In the genomic region with DNA sequence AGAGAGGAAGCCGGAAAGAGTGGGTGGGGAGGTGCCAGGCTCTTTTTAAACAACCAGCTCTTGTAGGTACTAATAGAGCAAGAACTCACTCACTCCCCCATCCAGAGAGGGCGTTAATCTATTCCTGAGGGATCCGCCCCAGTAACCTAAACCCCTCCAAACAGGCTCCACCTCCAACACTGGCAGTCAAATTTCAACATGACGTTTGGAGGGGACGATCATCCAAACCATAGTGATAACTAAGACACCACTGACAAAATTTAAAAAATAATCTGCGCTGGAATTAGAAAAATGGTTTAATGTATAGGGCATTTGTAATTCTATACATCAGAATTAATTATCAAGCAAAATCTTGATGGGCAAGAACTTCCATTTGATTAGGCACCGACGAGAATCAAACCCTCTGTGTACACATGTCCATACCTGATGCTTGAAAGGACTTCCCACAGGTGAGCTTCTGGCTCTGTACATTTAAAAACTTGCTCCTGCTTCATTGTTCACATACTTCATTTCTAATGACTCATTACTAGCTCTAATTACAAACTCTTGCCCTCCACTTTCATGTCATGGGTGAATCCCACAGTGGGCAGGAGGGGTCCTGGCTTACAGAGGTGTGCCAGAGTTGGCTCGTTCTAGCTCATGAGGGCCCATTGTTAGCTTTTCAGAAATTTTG, we compare ENCODE assay signal across 28 cellular contexts.
"Had no signal": no experiment of that assay in that cellular context is flagged by ENCODE, and none has a peak within 500 bp of the region (broad histone marks: within the 10 kb centered on the region; RNA-seq: fewer than 3 reads in every experiment).

No MANE protein-coding gene starts in this region.

- H3K36me3 ChIP-seq: brain microvascular endothelial cell, gastrocnemius medialis, left lung, lower lobe of right lung, neural progenitor cell, stomach had no signal

- H3K27me3 Mint-ChIP-seq: activated B cell treated with CpG ODN at 0.5 μM for 24 hours; activated CD8-positive, alpha-beta T cell treated with anti-CD3 and anti-CD28 coated beads for 36 hours had no signal

- H3K27ac Mint-ChIP-seq: activated CD8-positive, alpha-beta T cell treated with anti-CD3 and anti-CD28 coated beads for 36 hours; activated T-helper 2 cell treated with anti-CD3 and anti-CD28 coated beads, Interferon-gamma antibody, Interleukin-2, Interleukin-4, amounts not matched to agents 10 μg/mL and 5 μg/mL and 100 μg/mL, durations not matched to agents 14 hours and 24 hours and 36 hours; natural killer cell; neural progenitor cell; stimulated activated memory B cell treated with anti-CD40 and anti-IgM and Interleukin-4, amounts not matched to agents 10 μg/mL and 1 μg/mL and 100 μg/mL, for 72 hours; T-helper 1 cell treated with Interleukin-12 subunit alpha and Interleukin-12 subunit beta and Interleukin-4 antibody, amounts not matched to agents 30 μg/mL and 1 μg/mL, for 36 hours had no signal

- H3K4me3 Mint-ChIP-seq: activated B cell treated with CpG ODN at 0.5 μM for 24 hours; activated CD8-positive, alpha-beta T cell treated with anti-CD3 and anti-CD28 coated beads for 36 hours; activated T-cell treated with anti-CD3 and anti-CD28 coated beads, Interleukin-2, amount 50 U/mL, for 4 hours; natural killer cell; neural progenitor cell; stimulated activated memory B cell treated with anti-CD40 and anti-IgM and Interleukin-4, amounts not matched to agents 10 μg/mL and 1 μg/mL and 100 μg/mL, for 72 hours; T-helper 1 cell treated with Interleukin-12 subunit alpha and Interleukin-12 subunit beta and Interleukin-4 antibody, amounts not matched to agents 30 μg/mL and 1 μg/mL, for 36 hours had no signal

- H3K36me3 Mint-ChIP-seq: natural killer cell, neural progenitor cell had no signal

- H3K4me3 ChIP-seq: gastrocnemius medialis, left lung, lower lobe of right lung, neural progenitor cell, psoas muscle, smooth muscle cell, stomach had no signal

- H3K27ac ChIP-seq: brain microvascular endothelial cell, epithelial cell of prostate, gastrocnemius medialis, left lung, lower lobe of right lung, neural progenitor cell, parathyroid adenoma, psoas muscle, stomach had no signal

- DNase-seq: activated B cell treated with CpG ODN at 0.5 μM for 24 hours; activated CD4-positive, alpha-beta T cell treated with anti-CD3 and anti-CD28 coated beads, Interleukin-2, amount 50 U/mL, for 1 hour; activated CD8-positive, alpha-beta T cell treated with anti-CD3 and anti-CD28 coated beads for 36 hours; activated naive CD4-positive, alpha-beta T cell; activated T-cell treated with anti-CD3 and anti-CD28 coated beads, Interleukin-2, amount 50 U/mL, for 4 hours; amniotic stem cell; effector CD4-positive, alpha-beta T cell; glutamatergic neuron; lower lobe of right lung; mesendoderm; natural killer cell; occipital lobe; stimulated activated CD4-positive, alpha-beta T cell treated with anti-CD3 and anti-CD28 coated beads, Interleukin-1b, Interleukin-23, amount 100 ng/mL, for 48 hours; stimulated activated CD4-positive, alpha-beta T cell treated with anti-CD3 and anti-CD28 coated beads, Interleukin-4, amount 100 ng/mL, for 4 hours; stimulated activated CD8-positive, alpha-beta memory T cell treated with anti-CD3 and anti-CD28 coated beads, Interleukin-4, amount 100 ng/mL, for 48 hours; stomach; T-helper 9 cell had no signal

- H3K9ac ChIP-seq: neural progenitor cell, parathyroid adenoma had no signal

- H3K9me3 ChIP-seq: gastrocnemius medialis, left lung, lower lobe of right lung, psoas muscle, stomach had no signal

- H3K9me3 Mint-ChIP-seq: activated B cell treated with CpG ODN at 0.5 μM for 24 hours; activated T-cell treated with anti-CD3 and anti-CD28 coated beads, Interleukin-2, amount 50 U/mL, for 4 hours; natural killer cell; neural progenitor cell had no signal

- H3K4me1 ChIP-seq: gastrocnemius medialis, left lung, lower lobe of right lung, neural progenitor cell had no signal

- H3K27me3 ChIP-seq: brain microvascular endothelial cell, gastrocnemius medialis, left lung, neural progenitor cell, stomach had no signal

- H3K4me1 Mint-ChIP-seq: natural killer cell, neural progenitor cell had no signal
